Comparison of ENCODE assay signal across 8 cellular contexts in the genomic region with DNA sequence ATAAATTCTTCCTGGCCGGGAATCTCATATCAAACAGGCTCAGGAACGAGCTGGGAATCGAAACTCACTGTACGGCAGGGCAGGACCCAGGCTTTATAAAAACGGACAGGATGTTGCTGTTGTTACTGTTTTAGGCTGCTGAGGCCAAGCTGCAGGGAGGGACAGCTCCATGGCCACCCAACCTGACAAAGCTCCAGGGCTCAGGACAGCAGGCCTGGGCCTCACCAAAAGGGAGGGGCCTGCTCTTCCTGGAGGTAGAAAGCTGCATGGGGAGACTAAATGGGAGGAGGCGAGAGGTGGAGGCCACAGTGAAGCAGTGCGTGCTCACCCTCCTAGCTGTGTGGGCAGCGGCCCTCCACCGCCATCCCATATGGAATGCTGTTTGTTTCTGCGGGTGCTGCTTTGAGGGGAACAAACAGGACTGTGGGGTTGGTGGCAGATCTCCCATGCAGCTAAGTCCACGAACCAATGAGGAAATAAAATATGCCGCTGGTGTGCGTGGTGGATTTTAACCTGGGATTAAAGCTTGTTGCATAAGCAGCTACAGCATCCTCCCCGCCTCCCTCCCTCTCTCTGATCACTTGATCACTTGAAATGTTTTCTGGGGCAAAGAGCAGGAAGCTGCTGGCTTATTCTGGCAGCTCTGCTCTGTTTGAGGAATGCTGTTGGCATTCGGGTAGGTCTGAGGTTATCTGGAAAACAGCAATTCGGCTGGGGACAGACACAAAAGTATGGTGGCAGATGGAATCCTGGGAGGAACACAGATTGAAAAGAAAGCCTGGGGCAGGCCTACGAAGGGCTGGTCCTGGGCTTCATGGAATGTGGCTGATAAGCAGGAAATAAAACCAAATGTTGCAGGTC. TPM values are rescaled to one million over a fixed set of nuclear protein-coding genes. Genes with fewer than 3 reads are reported as not detected.
DNase-seq lines count a peak whose midpoint lies in the region; ATAC-seq and TF ChIP-seq lines count a peak whose summit lies in the region.

No MANE protein-coding gene starts in this region.

- H3K4me3 ChIP-seq in SU-DHL-6 (ENCODE audit: insufficient read depth, low read length, poor library complexity, severe bottlenecking) (no peak overlapping the region), epithelial cell of esophagus (ENCODE audit: low read length) (peak overlapping the region; percentile 18), upper lobe of left lung (no peak overlapping the region)

- H3K9ac ChIP-seq in SU-DHL-6 (ENCODE audit: low read length) = peak overlapping the region; percentile 82

- TF ChIP-seq CTCF in SU-DHL-6 (IDR thresholded peaks at IDR 0.05; ENCODE audit: insufficient read depth, low read length, poor library complexity, severe bottlenecking) = no peak
- TF ChIP-seq CTCF in epithelial cell of esophagus (IDR thresholded peaks at IDR 0.05; ENCODE audit: insufficient read depth, low read depth, low read length, missing control alignments) = no peak
- TF ChIP-seq CTCF in upper lobe of left lung (IDR thresholded peaks at IDR 0.05) = no peak

- H3K4me2 ChIP-seq in SU-DHL-6 (ENCODE audit: low read depth, low read length, poor library complexity, severe bottlenecking) = peak overlapping the region; percentile 47

- H4K20me1 ChIP-seq in SU-DHL-6 (ENCODE audit: low read depth, low read length) = no peaks in the 10 kb centered on the region

- peak overlapping the region; percentile 93 for H3K27ac ChIP-seq in SU-DHL-6 (ENCODE audit: low read depth, low read length)
- H3K27ac ChIP-seq in upper lobe of left lung = peak overlapping the region; percentile 97 to 100 (median 98)

- ATAC-seq in upper lobe of left lung (ENCODE audit: low FRiP score in 2 of 2) (peak; percentile 50 to 76), HG03097 (IDR thresholded peaks at IDR 0.05; ENCODE audit: low FRiP score, unreplicated experiment) (no peak), GM19463 (IDR thresholded peaks at IDR 0.05; ENCODE audit: unreplicated experiment) (no peak)

- no peaks in the 10 kb centered on the region for H3K9me2 ChIP-seq in SU-DHL-6 (replicated peaks; ENCODE audit: insufficient read depth, low read length)

- no peaks in the 10 kb centered on the region for H3K36me3 ChIP-seq in SU-DHL-6 (ENCODE audit: low read length)
- no peaks in the 10 kb centered on the region for H3K36me3 ChIP-seq in upper lobe of left lung

- H3K4me1 ChIP-seq in upper lobe of left lung = peaks cover 81 to 92% (median 89%) of the 10 kb centered on the region in 4 donors

- no peaks in the 10 kb centered on the region for H3K9me3 ChIP-seq in SU-DHL-6 (ENCODE audit: insufficient read depth, low read length)
- H3K9me3 ChIP-seq in upper lobe of left lung = no peaks in the 10 kb centered on the region

- H2AFZ ChIP-seq in SU-DHL-6 (ENCODE audit: low read depth, low read length, severe bottlenecking) = peak overlapping the region; percentile 52

- no peaks in the 10 kb centered on the region for H3K27me3 ChIP-seq in SU-DHL-6 (ENCODE audit: low read length)
- no peaks in the 10 kb centered on the region for H3K27me3 ChIP-seq in upper lobe of left lung

- H3K79me2 ChIP-seq in SU-DHL-6 (ENCODE audit: insufficient read depth, low read length) = peaks cover 26% of the 10 kb centered on the region

- no peak for TF ChIP-seq RAD21 in Ishikawa (IDR thresholded peaks at IDR 0.05; ENCODE audit: low read depth)

- no peak for TF ChIP-seq EP300 in Ishikawa (IDR thresholded peaks at IDR 0.05; ENCODE audit: borderline replicate concordance)
- peak in 2 of 4 donors; percentile 70 to 96 for TF ChIP-seq EP300 in upper lobe of left lung (IDR thresholded peaks at IDR 0.05)

- peaks cover 42% of the 10 kb centered on the region for H3F3A ChIP-seq in SU-DHL-6 (ENCODE audit: insufficient read depth)

- 5 to 16% methylated on average over 13 to 17 of the region's 17 CpGs for WGBS in upper lobe of left lung, 2 donors

- TF ChIP-seq POLR2A in upper lobe of left lung (IDR thresholded peaks at IDR 0.05) = peak in 3 of 4 donors; percentile 41 to 80 (median 59)

- DNase-seq in DMS53 treated with DMSO at 0.1 percent for 48 hours (lab: John Stamatoyannopoulos, UW; ENCODE audit: unreplicated experiment) (peak; percentile 96), epithelial cell of esophagus (ENCODE audit: low read depth) (peak; percentile 91), midbrain (lab: John Stamatoyannopoulos, UW) (peak; percentile 88), upper lobe of left lung (peak in 1 of 2 donors; percentile 91)

TF ChIP-seq in Ishikawa, 13 proteins besides CTCF, POLR2A, EP300 and RAD21:
- TF ChIP-seq TEAD4 (IDR thresholded peaks at IDR 0.05) (peak; percentile 56; the same call in 1 of the 2 replicates), TCF12 (IDR thresholded peaks at IDR 0.05; ENCODE audit: low read depth) (no peak), YY1 (IDR thresholded peaks at IDR 0.05; ENCODE audit: low read depth) (0 out of 2 replicates have a peak, but pooled peaks have one; percentile 47), CEBPB (IDR thresholded peaks at IDR 0.05) (peak; percentile 56), NFIC (IDR thresholded peaks at IDR 0.05) (no peak), CREB1 (IDR thresholded peaks at IDR 0.05; ENCODE audit: low read depth) (no peak), ZBTB7A (IDR thresholded peaks at IDR 0.05; ENCODE audit: low read depth) (no peak), TAF1 (IDR thresholded peaks at IDR 0.05; ENCODE audit: low read depth) (no peak), FOXM1 (IDR thresholded peaks at IDR 0.05; ENCODE audit: borderline replicate concordance, low read depth) (no peak), EGR1 (IDR thresholded peaks at IDR 0.05) (no peak)
- TF ChIP-seq, protein P1, sequence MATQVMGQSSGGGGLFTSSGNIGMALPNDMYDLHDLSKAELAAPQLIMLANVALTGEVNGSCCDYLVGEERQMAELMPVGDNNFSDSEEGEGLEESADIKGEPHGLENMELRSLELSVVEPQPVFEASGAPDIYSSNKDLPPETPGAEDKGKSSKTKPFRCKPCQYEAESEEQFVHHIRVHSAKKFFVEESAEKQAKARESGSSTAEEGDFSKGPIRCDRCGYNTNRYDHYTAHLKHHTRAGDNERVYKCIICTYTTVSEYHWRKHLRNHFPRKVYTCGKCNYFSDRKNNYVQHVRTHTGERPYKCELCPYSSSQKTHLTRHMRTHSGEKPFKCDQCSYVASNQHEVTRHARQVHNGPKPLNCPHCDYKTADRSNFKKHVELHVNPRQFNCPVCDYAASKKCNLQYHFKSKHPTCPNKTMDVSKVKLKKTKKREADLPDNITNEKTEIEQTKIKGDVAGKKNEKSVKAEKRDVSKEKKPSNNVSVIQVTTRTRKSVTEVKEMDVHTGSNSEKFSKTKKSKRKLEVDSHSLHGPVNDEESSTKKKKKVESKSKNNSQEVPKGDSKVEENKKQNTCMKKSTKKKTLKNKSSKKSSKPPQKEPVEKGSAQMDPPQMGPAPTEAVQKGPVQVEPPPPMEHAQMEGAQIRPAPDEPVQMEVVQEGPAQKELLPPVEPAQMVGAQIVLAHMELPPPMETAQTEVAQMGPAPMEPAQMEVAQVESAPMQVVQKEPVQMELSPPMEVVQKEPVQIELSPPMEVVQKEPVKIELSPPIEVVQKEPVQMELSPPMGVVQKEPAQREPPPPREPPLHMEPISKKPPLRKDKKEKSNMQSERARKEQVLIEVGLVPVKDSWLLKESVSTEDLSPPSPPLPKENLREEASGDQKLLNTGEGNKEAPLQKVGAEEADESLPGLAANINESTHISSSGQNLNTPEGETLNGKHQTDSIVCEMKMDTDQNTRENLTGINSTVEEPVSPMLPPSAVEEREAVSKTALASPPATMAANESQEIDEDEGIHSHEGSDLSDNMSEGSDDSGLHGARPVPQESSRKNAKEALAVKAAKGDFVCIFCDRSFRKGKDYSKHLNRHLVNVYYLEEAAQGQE (IDR thresholded peaks at IDR 0.05; ENCODE audit: low read depth) = no peak; the same call in 1 of the 2 replicates
- TF ChIP-seq, protein P2, sequence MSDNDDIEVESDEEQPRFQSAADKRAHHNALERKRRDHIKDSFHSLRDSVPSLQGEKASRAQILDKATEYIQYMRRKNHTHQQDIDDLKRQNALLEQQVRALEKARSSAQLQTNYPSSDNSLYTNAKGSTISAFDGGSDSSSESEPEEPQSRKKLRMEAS (IDR thresholded peaks at IDR 0.05) = peak; percentile 43; the same call in 1 of the 2 replicates
- TF ChIP-seq, protein P3, sequence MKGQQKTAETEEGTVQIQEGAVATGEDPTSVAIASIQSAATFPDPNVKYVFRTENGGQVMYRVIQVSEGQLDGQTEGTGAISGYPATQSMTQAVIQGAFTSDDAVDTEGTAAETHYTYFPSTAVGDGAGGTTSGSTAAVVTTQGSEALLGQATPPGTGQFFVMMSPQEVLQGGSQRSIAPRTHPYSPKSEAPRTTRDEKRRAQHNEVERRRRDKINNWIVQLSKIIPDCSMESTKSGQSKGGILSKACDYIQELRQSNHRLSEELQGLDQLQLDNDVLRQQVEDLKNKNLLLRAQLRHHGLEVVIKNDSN (IDR thresholded peaks at IDR 0.05) = no peak

RNA-seq across cellular contexts. Expression of a gene that starts 2.4 kb away (rescaled TPM):
- total RNA-seq in upper lobe of left lung = 100 to 1,000 TPM in 1 of 6 donors, 10 to 100 TPM in 5; 24.6 to 120 (median 51.8) TPM

Comparison
In these comparisons a context has a peak if more than half of its experiments do, and no peak if none do; other contexts are left out.
1. ATAC-seq: peak in upper lobe of left lung (2 of 2); none in HG03097 (single experiment) and GM19463 (single experiment).